ENCODE assay signal across 21 cellular contexts in the genomic region with DNA sequence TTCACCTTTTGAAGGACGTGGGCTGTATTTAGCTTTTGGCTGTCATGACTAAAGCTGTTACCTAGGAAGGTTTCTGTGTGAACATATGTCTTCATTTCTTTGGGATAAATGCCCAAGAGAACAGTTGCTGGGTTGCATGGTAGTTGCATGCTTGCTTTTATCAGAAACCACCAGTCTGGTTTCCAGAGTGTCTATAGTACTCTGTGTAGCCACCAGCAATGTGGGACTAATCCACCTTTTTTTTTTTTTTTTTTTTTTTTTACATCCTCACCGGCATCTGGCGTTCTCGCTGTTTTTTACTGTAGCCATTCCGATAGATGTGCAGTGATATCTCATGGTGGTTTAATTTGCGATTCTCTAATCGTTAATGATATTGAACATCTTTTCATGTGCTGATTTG.
"Had no signal": no experiment of that assay in that cellular context is flagged by ENCODE, and none has a peak within 500 bp of the region (broad histone marks: within the 10 kb centered on the region; RNA-seq: fewer than 3 reads in every experiment).

No MANE protein-coding gene starts in this region.

- FAIRE-seq: keratinocyte had no signal

- H3K27me3 Mint-ChIP-seq: activated CD4-positive, alpha-beta T cell treated with anti-CD3 and anti-CD28 coated beads for 36 hours; activated naive CD8-positive, alpha-beta T cell treated with anti-CD3 and anti-CD28 coated beads for 36 hours had no signal

- H3K4me3 Mint-ChIP-seq: activated CD4-positive, alpha-beta T cell treated with anti-CD3 and anti-CD28 coated beads for 36 hours; activated naive CD8-positive, alpha-beta T cell treated with anti-CD3 and anti-CD28 coated beads for 36 hours; activated T-cell treated with anti-CD3 and anti-CD28 coated beads, Interleukin-2, amount 50 U/mL, for 4 hours; naive thymus-derived CD8-positive, alpha-beta T cell; neural progenitor cell had no signal

- H3K4me1 ChIP-seq: neural progenitor cell, sigmoid colon had no signal

- ATAC-seq: activated CD4-positive, alpha-beta T cell treated with anti-CD3 and anti-CD28 coated beads for 36 hours; activated T-cell treated with anti-CD3 and anti-CD28 coated beads, Interleukin-2, amount 50 U/mL, for 4 hours; left colon; naive thymus-derived CD8-positive, alpha-beta T cell had no signal

- H3K4me3 ChIP-seq: neural progenitor cell, sigmoid colon, spleen had no signal

- H3K9me3 Mint-ChIP-seq: activated T-cell treated with anti-CD3 and anti-CD28 coated beads, Interleukin-2, amount 50 U/mL, for 4 hours had no signal

- DNase-seq: activated CD4-positive, alpha-beta T cell treated with anti-CD3 and anti-CD28 coated beads for 36 hours; activated CD4-positive, alpha-beta T cell treated with anti-CD3 and anti-CD28 coated beads, Interleukin-2, amount 50 U/mL, for 48 hours; activated CD8-positive, alpha-beta memory T cell treated with anti-CD3 and anti-CD28 coated beads, Interleukin-2, amount 50 U/mL, for 48 hours; activated naive CD4-positive, alpha-beta T cell treated with Interleukin-2 at 50 U/mL for 16 hours; activated naive CD8-positive, alpha-beta T cell treated with anti-CD3 and anti-CD28 coated beads for 36 hours; activated T-cell treated with anti-CD3 and anti-CD28 coated beads, Interleukin-2, amount 50 U/mL, for 4 hours; amniotic stem cell; cortex of kidney; erythroblast; foreskin fibroblast; left colon; mesenchymal stem cell; naive thymus-derived CD8-positive, alpha-beta T cell; retina; sigmoid colon; spleen; stimulated activated CD4-positive, alpha-beta T cell treated with anti-CD3 and anti-CD28 coated beads, Interleukin-4, amount 100 ng/mL, for 1 hour; stimulated activated naive CD4-positive, alpha-beta T cell treated with Interleukin-2 at 50 U/mL for 16 hours; T-helper 1 cell had no signal

- H3K36me3 Mint-ChIP-seq: activated naive CD8-positive, alpha-beta T cell treated with anti-CD3 and anti-CD28 coated beads for 36 hours had no signal

- H3K9me3 ChIP-seq: sigmoid colon had no signal

- H3K27me3 ChIP-seq: neural progenitor cell, sigmoid colon, spleen had no signal

- H3K27ac Mint-ChIP-seq: activated CD4-positive, alpha-beta T cell treated with anti-CD3 and anti-CD28 coated beads for 36 hours; activated naive CD8-positive, alpha-beta T cell treated with anti-CD3 and anti-CD28 coated beads for 36 hours; neural progenitor cell had no signal

- H3K27ac ChIP-seq: neural progenitor cell, sigmoid colon had no signal

- H3K4me1 Mint-ChIP-seq: activated CD4-positive, alpha-beta T cell treated with anti-CD3 and anti-CD28 coated beads for 36 hours; neural progenitor cell had no signal

- H3K36me3 ChIP-seq: neural progenitor cell, sigmoid colon, spleen had no signal
